21 cellular contexts compared by ENCODE assay signal in genomic region chr3:73772599-73772998, GRCh38.
DNase-seq lines count a peak whose midpoint lies in the region; TF ChIP-seq lines count a peak whose summit lies in the region.
"Had no signal": no experiment of that assay in that cellular context is flagged by ENCODE, and none has a peak within 500 bp of the region (broad histone marks: within the 10 kb centered on the region; RNA-seq: fewer than 3 reads in every experiment).

No MANE protein-coding gene starts in this region.

- H3F3A ChIP-seq in smooth muscle cell (ENCODE audit: low read depth): peaks cover under 1% of the 10 kb centered on the region

- no peaks in the 10 kb centered on the region for H3K79me2 ChIP-seq in smooth muscle cell (ENCODE audit: low read depth)

- TF ChIP-seq CTCF in AG10803 (conservative IDR thresholded peaks at IDR 0.05; ENCODE audit: low read length) (no peak), ascending aorta (IDR thresholded peaks at IDR 0.05) (no peak), fibroblast of villous mesenchyme (IDR thresholded peaks at IDR 0.05; ENCODE audit: insufficient read depth, low read depth, low read length) (no peak), smooth muscle cell (IDR thresholded peaks at IDR 0.05; ENCODE audit: borderline replicate concordance, insufficient read depth, poor library complexity, severe bottlenecking) (no peak)

- H3K9me3 ChIP-seq in ascending aorta (no peaks in the 10 kb centered on the region), smooth muscle cell (replicated peaks; ENCODE audit: low read depth) (no peaks in the 10 kb centered on the region)

- peak overlapping the region; percentile 0 to 54 for H3K27ac ChIP-seq in ascending aorta
- H3K27ac ChIP-seq in smooth muscle cell (ENCODE audit: low read depth): no peak overlapping the region
- H3K27ac ChIP-seq: 22Rv1, HL-60, RWPE1 had no signal

- intact Hi-C loops in ascending aorta (cut with DNase I): loop anchor here (5.0 kb wide), 1 partner anchor 45 kb away; no protein-coding TSS in a partner anchor

- H3K36me3 ChIP-seq in ascending aorta: no peaks in the 10 kb centered on the region
- H3K36me3 ChIP-seq in smooth muscle cell (ENCODE audit: low read depth): peaks cover 4% of the 10 kb centered on the region

- H3K9ac ChIP-seq in smooth muscle cell (ENCODE audit: low read depth): no peak overlapping the region

- 75% methylated on average over 2 of the region's 2 CpGs for WGBS in smooth muscle cell (ENCODE audit: low lambda C conversion rate)

- H3K4me2 ChIP-seq in smooth muscle cell: no peak overlapping the region
- H3K4me2 ChIP-seq: GM23338 had no signal

- peaks cover 0 to 13% of the 10 kb centered on the region in 2 donors for H3K4me1 ChIP-seq in ascending aorta
- H3K4me1 ChIP-seq in smooth muscle cell (ENCODE audit: low read depth): peaks cover 4% of the 10 kb centered on the region

- H3K4me3 ChIP-seq in AG10803 (ENCODE audit: low read length): no peak overlapping the region
- no peak overlapping the region for H3K4me3 ChIP-seq in ascending aorta
- no peak overlapping the region for H3K4me3 ChIP-seq in fibroblast of villous mesenchyme (ENCODE audit: low read depth, low read length)
- no peak overlapping the region for H3K4me3 ChIP-seq in smooth muscle cell
- H3K4me3 ChIP-seq: GM23338 had no signal

- H2AFZ ChIP-seq in smooth muscle cell (ENCODE audit: low read depth): peak overlapping the region; percentile 37
- H2AFZ ChIP-seq: GM23338 had no signal

- peak; percentile 23 for DNase-seq in AG10803 (ENCODE audit: low read depth)
- DNase-seq in ascending aorta (ENCODE audit: low spot score in 2 of 2): no peak
- DNase-seq in fibroblast of villous mesenchyme (ENCODE audit: low read depth): peak; percentile 35
- DNase-seq in smooth muscle cell (lab: John Stamatoyannopoulos, UW; ENCODE audit: unreplicated experiment): no peak
- no peak for DNase-seq in NCI-H1930 (lab: John Stamatoyannopoulos, UW)
- DNase-seq in COLO829 (ENCODE audit: low spot score): no peak
- DNase-seq in COLO668 (lab: John Stamatoyannopoulos, UW; ENCODE audit: unreplicated experiment): no peak
- DNase-seq: H9, NCI-H1048, NCI-H1417, NCI-H1694 treated with DMSO at 0.1 percent for 48 hours, NCI-H2081 treated with DMSO at 0.1 percent for 48 hours, NCI-H2171, NCI-H226, NCI-H510A, NCI-H69, SHP77 had no signal

- H3K27me3 ChIP-seq in ascending aorta (no peaks in the 10 kb centered on the region), smooth muscle cell (ENCODE audit: low read depth) (no peaks in the 10 kb centered on the region)

- no peaks in the 10 kb centered on the region for H4K20me1 ChIP-seq in smooth muscle cell (ENCODE audit: low read depth)

Comparison
In these comparisons a context has a peak if more than half of its experiments do, and no peak if none do; other contexts are left out.
1. DNase-seq: peak in AG10803 (single experiment) and fibroblast of villous mesenchyme (single experiment); none in ascending aorta (0 of 2), smooth muscle cell (single experiment), NCI-H1930 (0 of 2), COLO829 (single experiment) and COLO668 (single experiment).